ENCODE assay signal across 1 cellular context in the genomic region with DNA sequence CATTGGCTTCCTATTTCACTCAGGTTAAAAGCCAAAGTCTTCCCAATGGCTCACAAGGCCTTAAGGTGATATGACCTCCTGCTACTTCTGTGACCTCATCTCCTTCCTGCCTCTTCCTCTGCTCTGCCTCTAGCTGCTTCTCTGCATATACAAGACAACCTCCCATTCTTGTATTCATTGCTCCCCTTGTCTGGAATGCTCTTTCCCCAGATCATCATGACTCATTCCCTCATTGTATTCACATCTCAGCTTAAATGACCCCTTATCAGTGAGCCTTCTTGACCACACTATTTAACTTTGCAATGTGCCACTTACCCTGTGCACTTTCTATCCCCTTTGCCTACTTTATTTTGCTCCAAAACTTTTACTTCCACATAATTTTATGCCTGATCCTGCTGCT.
TF ChIP-seq lines count a peak whose summit lies in the region.

No MANE protein-coding gene starts in this region.

TF ChIP-seq in WTC11, 78 proteins besides CTCF, POLR2A, EP300 and RAD21 (continued from another document):
- TF ChIP-seq, protein P1, sequence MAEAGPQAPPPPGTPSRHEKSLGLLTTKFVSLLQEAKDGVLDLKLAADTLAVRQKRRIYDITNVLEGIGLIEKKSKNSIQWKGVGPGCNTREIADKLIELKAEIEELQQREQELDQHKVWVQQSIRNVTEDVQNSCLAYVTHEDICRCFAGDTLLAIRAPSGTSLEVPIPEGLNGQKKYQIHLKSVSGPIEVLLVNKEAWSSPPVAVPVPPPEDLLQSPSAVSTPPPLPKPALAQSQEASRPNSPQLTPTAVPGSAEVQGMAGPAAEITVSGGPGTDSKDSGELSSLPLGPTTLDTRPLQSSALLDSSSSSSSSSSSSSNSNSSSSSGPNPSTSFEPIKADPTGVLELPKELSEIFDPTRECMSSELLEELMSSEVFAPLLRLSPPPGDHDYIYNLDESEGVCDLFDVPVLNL (CRISPR knock-in tag; IDR thresholded peaks at IDR 0.05; ENCODE audit: borderline replicate concordance, low read depth): no peak
- TF ChIP-seq, protein P2, sequence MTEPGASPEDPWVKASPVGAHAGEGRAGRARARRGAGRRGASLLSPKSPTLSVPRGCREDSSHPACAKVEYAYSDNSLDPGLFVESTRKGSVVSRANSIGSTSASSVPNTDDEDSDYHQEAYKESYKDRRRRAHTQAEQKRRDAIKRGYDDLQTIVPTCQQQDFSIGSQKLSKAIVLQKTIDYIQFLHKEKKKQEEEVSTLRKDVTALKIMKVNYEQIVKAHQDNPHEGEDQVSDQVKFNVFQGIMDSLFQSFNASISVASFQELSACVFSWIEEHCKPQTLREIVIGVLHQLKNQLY (CRISPR knock-in tag; IDR thresholded peaks at IDR 0.05): no peak
- TF ChIP-seq ZNF396 (CRISPR knock-in tag; IDR thresholded peaks at IDR 0.05; ENCODE audit: borderline replicate concordance): no peak
- TF ChIP-seq, protein P3, sequence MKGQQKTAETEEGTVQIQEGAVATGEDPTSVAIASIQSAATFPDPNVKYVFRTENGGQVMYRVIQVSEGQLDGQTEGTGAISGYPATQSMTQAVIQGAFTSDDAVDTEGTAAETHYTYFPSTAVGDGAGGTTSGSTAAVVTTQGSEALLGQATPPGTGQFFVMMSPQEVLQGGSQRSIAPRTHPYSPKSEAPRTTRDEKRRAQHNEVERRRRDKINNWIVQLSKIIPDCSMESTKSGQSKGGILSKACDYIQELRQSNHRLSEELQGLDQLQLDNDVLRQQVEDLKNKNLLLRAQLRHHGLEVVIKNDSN (CRISPR knock-in tag; IDR thresholded peaks at IDR 0.05): no peak
- TF ChIP-seq, protein P4, sequence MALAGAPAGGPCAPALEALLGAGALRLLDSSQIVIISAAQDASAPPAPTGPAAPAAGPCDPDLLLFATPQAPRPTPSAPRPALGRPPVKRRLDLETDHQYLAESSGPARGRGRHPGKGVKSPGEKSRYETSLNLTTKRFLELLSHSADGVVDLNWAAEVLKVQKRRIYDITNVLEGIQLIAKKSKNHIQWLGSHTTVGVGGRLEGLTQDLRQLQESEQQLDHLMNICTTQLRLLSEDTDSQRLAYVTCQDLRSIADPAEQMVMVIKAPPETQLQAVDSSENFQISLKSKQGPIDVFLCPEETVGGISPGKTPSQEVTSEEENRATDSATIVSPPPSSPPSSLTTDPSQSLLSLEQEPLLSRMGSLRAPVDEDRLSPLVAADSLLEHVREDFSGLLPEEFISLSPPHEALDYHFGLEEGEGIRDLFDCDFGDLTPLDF (CRISPR knock-in tag; IDR thresholded peaks at IDR 0.05): no peak
- no peak for TF ChIP-seq MYBL2 (CRISPR knock-in tag; IDR thresholded peaks at IDR 0.05)
- TF ChIP-seq, protein P5, sequence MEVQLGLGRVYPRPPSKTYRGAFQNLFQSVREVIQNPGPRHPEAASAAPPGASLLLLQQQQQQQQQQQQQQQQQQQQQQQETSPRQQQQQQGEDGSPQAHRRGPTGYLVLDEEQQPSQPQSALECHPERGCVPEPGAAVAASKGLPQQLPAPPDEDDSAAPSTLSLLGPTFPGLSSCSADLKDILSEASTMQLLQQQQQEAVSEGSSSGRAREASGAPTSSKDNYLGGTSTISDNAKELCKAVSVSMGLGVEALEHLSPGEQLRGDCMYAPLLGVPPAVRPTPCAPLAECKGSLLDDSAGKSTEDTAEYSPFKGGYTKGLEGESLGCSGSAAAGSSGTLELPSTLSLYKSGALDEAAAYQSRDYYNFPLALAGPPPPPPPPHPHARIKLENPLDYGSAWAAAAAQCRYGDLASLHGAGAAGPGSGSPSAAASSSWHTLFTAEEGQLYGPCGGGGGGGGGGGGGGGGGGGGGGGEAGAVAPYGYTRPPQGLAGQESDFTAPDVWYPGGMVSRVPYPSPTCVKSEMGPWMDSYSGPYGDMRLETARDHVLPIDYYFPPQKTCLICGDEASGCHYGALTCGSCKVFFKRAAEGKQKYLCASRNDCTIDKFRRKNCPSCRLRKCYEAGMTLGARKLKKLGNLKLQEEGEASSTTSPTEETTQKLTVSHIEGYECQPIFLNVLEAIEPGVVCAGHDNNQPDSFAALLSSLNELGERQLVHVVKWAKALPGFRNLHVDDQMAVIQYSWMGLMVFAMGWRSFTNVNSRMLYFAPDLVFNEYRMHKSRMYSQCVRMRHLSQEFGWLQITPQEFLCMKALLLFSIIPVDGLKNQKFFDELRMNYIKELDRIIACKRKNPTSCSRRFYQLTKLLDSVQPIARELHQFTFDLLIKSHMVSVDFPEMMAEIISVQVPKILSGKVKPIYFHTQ (CRISPR knock-in tag; IDR thresholded peaks at IDR 0.05): no peak
- no peak for TF ChIP-seq NFATC4 (CRISPR knock-in tag; IDR thresholded peaks at IDR 0.05)
